In the genomic region with DNA sequence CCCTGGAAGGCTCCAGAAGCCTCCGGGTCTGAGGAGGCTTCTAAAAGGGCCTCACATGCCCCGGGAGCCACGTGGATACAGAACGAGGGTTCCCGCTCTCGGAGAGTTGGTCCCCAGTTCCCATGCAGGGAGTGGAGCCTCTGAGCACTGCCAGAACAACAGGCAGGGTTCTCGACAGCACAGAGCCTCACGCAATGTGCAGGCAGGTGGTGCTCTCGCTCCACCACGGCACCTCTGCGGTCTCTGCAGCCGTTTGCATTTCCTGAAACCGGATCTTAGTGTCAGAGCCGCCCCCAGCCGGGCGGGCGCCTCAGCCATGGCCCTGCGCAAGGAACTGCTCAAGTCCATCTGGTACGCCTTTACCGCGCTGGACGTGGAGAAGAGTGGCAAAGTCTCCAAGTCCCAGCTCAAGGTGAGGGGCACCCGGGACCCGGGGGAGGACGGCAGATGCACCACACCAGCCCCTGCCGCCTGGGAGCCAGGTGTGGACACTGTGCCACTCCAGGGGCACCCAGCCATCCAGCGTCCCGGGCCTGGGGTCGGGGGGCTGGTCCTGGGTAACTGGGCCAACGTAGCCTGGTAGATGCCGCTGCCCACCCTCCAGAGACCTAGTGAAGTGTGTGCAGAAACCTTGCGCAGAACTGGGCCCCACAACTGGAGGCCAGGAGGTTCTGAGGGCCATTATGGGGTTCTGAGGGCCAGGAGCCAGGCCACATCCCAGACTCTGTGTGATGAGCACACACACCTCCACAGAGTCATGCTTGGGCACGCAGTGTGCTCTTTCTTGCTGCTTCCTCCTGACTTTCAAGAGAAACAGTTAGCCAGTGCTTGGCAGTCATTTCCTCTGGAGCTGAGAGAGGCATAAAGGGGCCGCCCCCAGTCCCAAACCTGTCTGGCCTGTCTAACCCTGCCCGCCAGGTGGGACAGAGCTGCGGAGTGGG, we compare ENCODE assay signal across 8 cellular contexts. TPM values are rescaled to one million over a fixed set of nuclear protein-coding genes. Genes with fewer than 3 reads are reported as not detected.
DNase-seq lines count a peak whose midpoint lies in the region; ATAC-seq and TF ChIP-seq lines count a peak whose summit lies in the region.

A gene with protein sequence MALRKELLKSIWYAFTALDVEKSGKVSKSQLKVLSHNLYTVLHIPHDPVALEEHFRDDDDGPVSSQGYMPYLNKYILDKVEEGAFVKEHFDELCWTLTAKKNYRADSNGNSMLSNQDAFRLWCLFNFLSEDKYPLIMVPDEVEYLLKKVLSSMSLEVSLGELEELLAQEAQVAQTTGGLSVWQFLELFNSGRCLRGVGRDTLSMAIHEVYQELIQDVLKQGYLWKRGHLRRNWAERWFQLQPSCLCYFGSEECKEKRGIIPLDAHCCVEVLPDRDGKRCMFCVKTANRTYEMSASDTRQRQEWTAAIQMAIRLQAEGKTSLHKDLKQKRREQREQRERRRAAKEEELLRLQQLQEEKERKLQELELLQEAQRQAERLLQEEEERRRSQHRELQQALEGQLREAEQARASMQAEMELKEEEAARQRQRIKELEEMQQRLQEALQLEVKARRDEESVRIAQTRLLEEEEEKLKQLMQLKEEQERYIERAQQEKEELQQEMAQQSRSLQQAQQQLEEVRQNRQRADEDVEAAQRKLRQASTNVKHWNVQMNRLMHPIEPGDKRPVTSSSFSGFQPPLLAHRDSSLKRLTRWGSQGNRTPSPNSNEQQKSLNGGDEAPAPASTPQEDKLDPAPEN (plus strand): TSS at position 278 of the 941 bp plus-strand sequence. CDS start 39 bp downstream, at position 317.

- H3K4me2 ChIP-seq in hepatocyte = peak within 1 kb of the TSS; percentile 81

- no peaks in the 10 kb centered on the region for H3K9me2 ChIP-seq in hepatocyte (replicated peaks; ENCODE audit: insufficient read depth)

- H4K20me1 ChIP-seq in hepatocyte (ENCODE audit: insufficient read depth, poor library complexity, severe bottlenecking) = no peaks in the 10 kb centered on the region

- H3K4me3 ChIP-seq in hepatocyte (no peak within 1 kb of the TSS), gastrocnemius medialis (peak within 1 kb of the TSS in 3 of 4 donors; percentile 8 to 33 (median 27))

- H3K4me1 ChIP-seq in hepatocyte (ENCODE audit: insufficient read depth) = peaks cover 5% of the 10 kb centered on the region
- H3K4me1 ChIP-seq in gastrocnemius medialis = peaks cover 13 to 17% of the 10 kb centered on the region in 2 donors

- peak; percentile 82 for DNase-seq in NCI-H128 (lab: John Stamatoyannopoulos, UW; ENCODE audit: unreplicated experiment)
- DNase-seq in T-helper 1 cell = peak; percentile 74 to 93 (median 84)
- DNase-seq in amniotic epithelial cell (ENCODE audit: low read depth) = peak; percentile 80
- DNase-seq in hepatocyte (ENCODE audit: low spot score) = peak; percentile 91
- DNase-seq in gastrocnemius medialis = peak; percentile 54 to 55
- DNase-seq in HCEC 1CT = no peak

- H3K27ac ChIP-seq in hepatocyte = peak within 1 kb of the TSS; percentile 49
- H3K27ac ChIP-seq in gastrocnemius medialis = peak within 1 kb of the TSS in 1 of 4 donors; percentile 7

- H3K9me3 ChIP-seq in hepatocyte (ENCODE audit: low read depth) (no peaks in the 10 kb centered on the region), gastrocnemius medialis (no peaks in the 10 kb centered on the region)

- peak within 1 kb of the TSS; percentile 43 for H2AFZ ChIP-seq in hepatocyte

- no peaks in the 10 kb centered on the region for H3K27me3 ChIP-seq in hepatocyte
- no peaks in the 10 kb centered on the region for H3K27me3 ChIP-seq in gastrocnemius medialis

- peak; percentile 60 for TF ChIP-seq POLR2A in GM10847 (IDR thresholded peaks at IDR 0.05; ENCODE audit: extremely low read depth, insufficient read length)
- TF ChIP-seq POLR2A in gastrocnemius medialis (IDR thresholded peaks at IDR 0.05) = no peak

- in situ Hi-C loops in gastrocnemius medialis (cut with MboI; ENCODE audit: low sequenced_read_pairs in 4 of 4) = no loop called here

- intact Hi-C loops in gastrocnemius medialis (cut with DNase I; ENCODE audit: low total_unique reads) = no loop called here

- ATAC-seq in HG02610 (IDR thresholded peaks at IDR 0.05; ENCODE audit: unreplicated experiment) (peak; percentile 80), gastrocnemius medialis (peak; percentile 52 to 59)

- 33% methylated on average over 36 of the region's 36 CpGs for WGBS in hepatocyte (ENCODE audit: low lambda C conversion rate, missing lambda C conversion rate)

- H3K79me2 ChIP-seq in hepatocyte = no peaks in the 10 kb centered on the region

- H3K36me3 ChIP-seq in hepatocyte (replicated peaks; ENCODE audit: insufficient read depth, low read depth) (no peaks in the 10 kb centered on the region), gastrocnemius medialis (peaks cover 0 to 20% of the 10 kb centered on the region in 2 donors)

- peak; percentile 90 for TF ChIP-seq CTCF in hepatocyte (IDR thresholded peaks at IDR 0.05; ENCODE audit: poor library complexity)
- TF ChIP-seq CTCF in gastrocnemius medialis (IDR thresholded peaks at IDR 0.05 in 4 of 5, conservative IDR thresholded peaks at IDR 0.05 in 1 of 5) = peak in 4 of 5 experiments; percentile 55 to 66 (median 60)

RNA-seq across cellular contexts. Expression of the gene that starts here (rescaled TPM):
- total RNA-seq in hepatocyte = 2.2 and 3.7 TPM in 2 replicates
- 3.7 and 3.8 TPM in 2 replicates for polyA plus RNA-seq in hepatocyte
- total RNA-seq in gastrocnemius medialis = 1 to 10 TPM in 1 of 4 donors, under 1 TPM in 3; 0.15 to 2.9 (median 0.68) TPM
